In the genomic region with DNA sequence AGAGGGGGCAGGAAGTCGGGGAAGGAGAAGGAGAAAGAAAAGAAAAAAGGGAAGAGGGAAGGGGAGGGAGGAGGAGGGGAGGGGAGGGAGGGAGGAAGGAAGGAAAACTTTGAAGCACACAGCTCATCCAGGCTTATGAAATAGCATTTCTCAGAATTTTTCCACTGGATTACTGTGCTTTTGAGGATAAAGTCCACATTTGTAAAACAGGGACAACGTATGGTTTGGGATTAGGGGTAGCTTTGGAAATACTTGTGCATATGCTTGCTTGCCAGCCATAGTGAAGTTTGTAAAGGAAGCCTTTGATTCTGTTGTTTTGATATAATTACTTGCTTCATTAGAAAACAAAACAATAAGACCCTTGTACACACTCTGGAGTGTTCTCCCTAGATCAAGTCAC, we compare ENCODE assay signal across 23 cellular contexts.
"Had no signal": no experiment of that assay in that cellular context is flagged by ENCODE, and none has a peak within 500 bp of the region (broad histone marks: within the 10 kb centered on the region; RNA-seq: fewer than 3 reads in every experiment).

No MANE protein-coding gene starts in this region.

- DNase-seq: activated CD4-positive, alpha-beta memory T cell treated with anti-CD3 and anti-CD28 coated beads for 36 hours; activated CD4-positive, alpha-beta T cell treated with anti-CD3 and anti-CD28 coated beads, Interleukin-2, amount 10 ng/mL, durations not matched to agents 24 days and 14 days; activated CD8-positive, alpha-beta memory T cell treated with anti-CD3 and anti-CD28 coated beads, Interleukin-2, amount 50 U/mL, for 4 hours; activated effector memory CD4-positive, alpha-beta T cell treated with anti-CD3 and anti-CD28 coated beads, Interleukin-2, amount 50 U/mL, for 16 hours; activated naive CD4-positive, alpha-beta T cell treated with anti-CD3 and anti-CD28 coated beads for 36 hours; activated naive CD8-positive, alpha-beta T cell treated with anti-CD3 and anti-CD28 coated beads for 36 hours; activated T-cell treated with anti-CD3 and anti-CD28 coated beads, Interleukin-2, amount 50 U/mL, for 1 hour; cerebellar nuclear complex; colonic mucosa; effector CD8-positive, alpha-beta T cell; foreskin fibroblast; heart left ventricle; retina; stimulated activated CD4-positive, alpha-beta T cell treated with anti-CD3 and anti-CD28 coated beads, Interleukin-15, amount 100 ng/mL, for 24 hours; stimulated activated naive CD4-positive, alpha-beta T cell treated with Interleukin-2 at 50 U/mL for 16 hours; T-helper 9 cell; WERI-Rb-1 had no signal

- H3K27ac ChIP-seq: ascending aorta, cardiac muscle cell, colonic mucosa, heart left ventricle, tibial nerve, WERI-Rb-1 had no signal

- H3K27me3 ChIP-seq: ascending aorta, cardiac muscle cell, colonic mucosa, heart left ventricle, tibial nerve had no signal

- H3K9me3 ChIP-seq: ascending aorta, colonic mucosa, heart left ventricle, tibial nerve had no signal

- H3K4me3 ChIP-seq: ascending aorta, cardiac muscle cell, colonic mucosa, heart left ventricle, tibial nerve had no signal

- H3K4me1 ChIP-seq: ascending aorta, colonic mucosa had no signal

- H3K36me3 ChIP-seq: ascending aorta, cardiac muscle cell, colonic mucosa, heart left ventricle, tibial nerve, WERI-Rb-1 had no signal

- ATAC-seq: activated CD4-positive, CD25-positive, alpha-beta regulatory T cell treated with anti-CD3 and anti-CD28 coated beads, Interleukin-2, amount 50 U/mL, for 24 hours; esophagus mucosa; heart left ventricle; natural killer cell treated with Interleukin-12 subunit alpha and Interleukin-12 subunit beta and Interleukin-15 and Interleukin-18, amount 100 ng/mL, for 72 hours had no signal
